14 cellular contexts compared by ENCODE assay signal in genomic region chr11:133659542-133660201, GRCh38.
DNase-seq lines count a peak whose midpoint lies in the region; ATAC-seq and TF ChIP-seq lines count a peak whose summit lies in the region.
"Had no signal": no experiment of that assay in that cellular context is flagged by ENCODE, and none has a peak within 500 bp of the region (broad histone marks: within the 10 kb centered on the region; RNA-seq: fewer than 3 reads in every experiment).

No MANE protein-coding gene starts in this region.

- H3K36me3 ChIP-seq in WERI-Rb-1 (no peaks in the 10 kb centered on the region), colonic mucosa (no peaks in the 10 kb centered on the region)

- peak; percentile 70 for ATAC-seq in GM21367 (IDR thresholded peaks at IDR 0.05; ENCODE audit: unreplicated experiment)
- ATAC-seq in HG03432 (IDR thresholded peaks at IDR 0.05; ENCODE audit: unreplicated experiment), result peak; percentile 95
- no peak for ATAC-seq in activated CD4-positive, CD25-positive, alpha-beta regulatory T cell treated with anti-CD3 and anti-CD28 coated beads, Interleukin-2, amount 50 U/mL, for 24 hours
- no peak for ATAC-seq in HG03108 (IDR thresholded peaks at IDR 0.05; ENCODE audit: unreplicated experiment)
- ATAC-seq: activated CD4-positive, alpha-beta T cell treated with anti-CD3 and anti-CD28 coated beads for 36 hours; stimulated activated naive B cell treated with anti-CD40 and anti-IgM and Interleukin-4, amounts not matched to agents 10 μg/mL and 1 μg/mL and 100 μg/mL, for 72 hours had no signal

- no peak overlapping the region for H3K27ac ChIP-seq in WERI-Rb-1
- no peak overlapping the region for H3K27ac ChIP-seq in colonic mucosa
- H3K27ac ChIP-seq: KMS-11 had no signal

- H3K27me3 ChIP-seq in WERI-Rb-1 (ENCODE audit: insufficient read depth, low read depth, severe bottlenecking) (no peaks in the 10 kb centered on the region), colonic mucosa (no peaks in the 10 kb centered on the region)

- TF ChIP-seq CTCF in GM12865 (IDR thresholded peaks at IDR 0.05; ENCODE audit: insufficient read depth, low read depth, low read length, missing control alignments) (no peak), WERI-Rb-1 (IDR thresholded peaks at IDR 0.05; ENCODE audit: low read depth, low read length) (no peak), colonic mucosa (IDR thresholded peaks at IDR 0.05) (no peak)

- H3K4me3 ChIP-seq in GM12865 (ENCODE audit: low read depth, low read length) (no peak overlapping the region), WERI-Rb-1 (ENCODE audit: low read depth, low read length) (no peak overlapping the region), colonic mucosa (no peak overlapping the region)

- no peaks in the 10 kb centered on the region for H3K9me3 ChIP-seq in WERI-Rb-1 (ENCODE audit: severe bottlenecking)
- H3K9me3 ChIP-seq in colonic mucosa, result no peaks in the 10 kb centered on the region

- intact Hi-C loops in colonic mucosa (cut with DNase I), result no loop called here

- peak; percentile 16 for DNase-seq in GM12865 (ENCODE audit: low read depth)
- DNase-seq in WERI-Rb-1, result peak; percentile 63
- no peak for DNase-seq in colonic mucosa
- DNase-seq in hepatic stellate cell (ENCODE audit: low spot score), result no peak
- DNase-seq: activated CD4-positive, alpha-beta T cell treated with anti-CD3 and anti-CD28 coated beads for 36 hours; foreskin fibroblast; NCI-H187; stimulated activated CD4-positive, alpha-beta T cell treated with anti-CD3 and anti-CD28 coated beads, Interleukin-2, amount 100 ng/mL, for 48 hours; stimulated activated naive B cell treated with anti-CD40 and anti-IgM and Interleukin-4, amounts not matched to agents 10 μg/mL and 1 μg/mL and 100 μg/mL, for 72 hours had no signal

- no peaks in the 10 kb centered on the region for H3K4me1 ChIP-seq in colonic mucosa

- H3K9ac ChIP-seq in colonic mucosa (ENCODE audit: low read depth in 2 of 2, low read length in 2 of 2), result no peak overlapping the region
- H3K9ac ChIP-seq: KMS-11 had no signal

Comparison
In these comparisons a context has a peak if more than half of its experiments do, and no peak if none do; other contexts are left out.
1. DNase-seq: peak in GM12865 (single experiment) and WERI-Rb-1 (single experiment); none in colonic mucosa (single experiment) and hepatic stellate cell (single experiment).
2. ATAC-seq: peak in GM21367 (single experiment) and HG03432 (single experiment); none in activated CD4-positive, CD25-positive, alpha-beta regulatory T cell treated with anti-CD3 and anti-CD28 coated beads, Interleukin-2, amount 50 U/mL, for 24 hours (0 of 2) and HG03108 (single experiment).